ENCODE assay signal across 1 cellular context in genomic region chr6:37432916-37433656, GRCh38.
TF ChIP-seq lines count a peak whose summit lies in the region.

Gene CMTR1 (plus strand): TSS chr6:37433221. CDS start chr6:37435630, 2,409 bp downstream.

TF ChIP-seq in SK-N-SH, 30 proteins besides CTCF, POLR2A, EP300 and RAD21 (continued from another document):
- TF ChIP-seq RXRA (IDR thresholded peaks at IDR 0.05; ENCODE audit: borderline replicate concordance, low read depth) = no peak
- no peak for TF ChIP-seq ZBTB33 (IDR thresholded peaks at IDR 0.05; ENCODE audit: borderline replicate concordance, low read depth)
- TF ChIP-seq MEF2A (IDR thresholded peaks at IDR 0.05; ENCODE audit: borderline replicate concordance, low read depth) = no peak
- peak; percentile 85 for TF ChIP-seq TAF1 (IDR thresholded peaks at IDR 0.05; ENCODE audit: borderline replicate concordance, low read depth, low read length)
